In the genomic region with DNA sequence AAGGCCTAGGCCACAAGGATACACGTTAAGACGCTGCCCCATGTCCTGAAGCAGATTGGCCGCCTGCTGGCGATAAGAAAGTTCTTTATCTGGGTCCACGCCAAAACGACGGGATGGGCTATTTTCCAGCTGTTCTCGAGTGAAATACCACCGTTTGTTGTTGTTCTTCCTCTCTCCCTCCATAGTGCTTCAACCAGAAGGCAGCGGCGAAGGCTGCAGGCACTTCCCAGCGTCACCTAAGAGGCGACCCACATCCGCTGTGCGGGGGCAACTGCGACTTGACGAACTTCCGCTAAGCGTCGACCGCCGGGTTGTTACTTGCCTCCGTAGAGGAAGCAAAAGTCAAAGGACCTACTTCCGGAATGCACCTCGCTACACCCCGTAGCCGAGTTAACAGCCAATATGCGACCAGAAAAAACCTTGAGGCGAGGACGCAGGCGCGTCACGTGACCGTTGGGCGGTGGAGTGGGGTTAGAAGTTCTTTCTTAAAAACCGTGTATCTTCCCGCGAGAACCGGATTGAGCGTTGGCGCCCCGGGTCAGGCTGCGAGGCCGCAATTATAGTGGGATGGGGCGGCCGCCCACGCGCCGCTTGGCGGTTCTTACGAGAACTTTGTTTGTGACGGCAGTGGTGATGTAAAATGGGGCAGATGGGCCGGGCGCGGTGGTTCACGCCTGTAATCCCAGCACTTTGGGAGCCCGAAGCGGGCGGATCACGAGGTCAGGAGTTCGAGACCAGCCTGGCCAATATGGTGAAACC, we compare ENCODE assay signal across 1 cellular context.
TF ChIP-seq lines count a peak whose summit lies in the region.

A gene (minus strand): TSS at position 215 of the 759 bp plus-strand sequence. CDS start 32 bp downstream, at position 183.

TF ChIP-seq in HepG2, 621 proteins besides CTCF, POLR2A, EP300 and RAD21 (continued from another document and continues in another):
- TF ChIP-seq, protein P1, sequence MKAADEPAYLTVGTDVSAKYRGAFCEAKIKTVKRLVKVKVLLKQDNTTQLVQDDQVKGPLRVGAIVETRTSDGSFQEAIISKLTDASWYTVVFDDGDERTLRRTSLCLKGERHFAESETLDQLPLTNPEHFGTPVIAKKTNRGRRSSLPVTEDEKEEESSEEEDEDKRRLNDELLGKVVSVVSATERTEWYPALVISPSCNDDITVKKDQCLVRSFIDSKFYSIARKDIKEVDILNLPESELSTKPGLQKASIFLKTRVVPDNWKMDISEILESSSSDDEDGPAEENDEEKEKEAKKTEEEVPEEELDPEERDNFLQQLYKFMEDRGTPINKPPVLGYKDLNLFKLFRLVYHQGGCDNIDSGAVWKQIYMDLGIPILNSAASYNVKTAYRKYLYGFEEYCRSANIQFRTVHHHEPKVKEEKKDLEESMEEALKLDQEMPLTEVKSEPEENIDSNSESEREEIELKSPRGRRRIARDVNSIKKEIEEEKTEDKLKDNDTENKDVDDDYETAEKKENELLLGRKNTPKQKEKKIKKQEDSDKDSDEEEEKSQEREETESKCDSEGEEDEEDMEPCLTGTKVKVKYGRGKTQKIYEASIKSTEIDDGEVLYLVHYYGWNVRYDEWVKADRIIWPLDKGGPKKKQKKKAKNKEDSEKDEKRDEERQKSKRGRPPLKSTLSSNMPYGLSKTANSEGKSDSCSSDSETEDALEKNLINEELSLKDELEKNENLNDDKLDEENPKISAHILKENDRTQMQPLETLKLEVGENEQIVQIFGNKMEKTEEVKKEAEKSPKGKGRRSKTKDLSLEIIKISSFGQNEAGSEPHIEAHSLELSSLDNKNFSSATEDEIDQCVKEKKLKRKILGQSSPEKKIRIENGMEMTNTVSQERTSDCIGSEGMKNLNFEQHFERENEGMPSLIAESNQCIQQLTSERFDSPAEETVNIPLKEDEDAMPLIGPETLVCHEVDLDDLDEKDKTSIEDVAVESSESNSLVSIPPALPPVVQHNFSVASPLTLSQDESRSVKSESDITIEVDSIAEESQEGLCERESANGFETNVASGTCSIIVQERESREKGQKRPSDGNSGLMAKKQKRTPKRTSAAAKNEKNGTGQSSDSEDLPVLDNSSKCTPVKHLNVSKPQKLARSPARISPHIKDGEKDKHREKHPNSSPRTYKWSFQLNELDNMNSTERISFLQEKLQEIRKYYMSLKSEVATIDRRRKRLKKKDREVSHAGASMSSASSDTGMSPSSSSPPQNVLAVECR (CRISPR knock-in tag; IDR thresholded peaks at IDR 0.05; ENCODE audit: borderline replicate concordance), result peak; percentile 90
- TF ChIP-seq U2AF2 (IDR thresholded peaks at IDR 0.05; ENCODE audit: low read depth, low read length), result no peak
- peak; percentile 97 for TF ChIP-seq ATF1 (CRISPR knock-in tag; IDR thresholded peaks at IDR 0.05)
- TF ChIP-seq, protein P2, sequence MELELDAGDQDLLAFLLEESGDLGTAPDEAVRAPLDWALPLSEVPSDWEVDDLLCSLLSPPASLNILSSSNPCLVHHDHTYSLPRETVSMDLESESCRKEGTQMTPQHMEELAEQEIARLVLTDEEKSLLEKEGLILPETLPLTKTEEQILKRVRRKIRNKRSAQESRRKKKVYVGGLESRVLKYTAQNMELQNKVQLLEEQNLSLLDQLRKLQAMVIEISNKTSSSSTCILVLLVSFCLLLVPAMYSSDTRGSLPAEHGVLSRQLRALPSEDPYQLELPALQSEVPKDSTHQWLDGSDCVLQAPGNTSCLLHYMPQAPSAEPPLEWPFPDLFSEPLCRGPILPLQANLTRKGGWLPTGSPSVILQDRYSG (CRISPR knock-in tag; IDR thresholded peaks at IDR 0.05), result no peak
- peak; percentile 88; the same call in 1 of the 2 replicates for TF ChIP-seq ZIK1 (CRISPR knock-in tag; IDR thresholded peaks at IDR 0.05; ENCODE audit: borderline replicate concordance, low read depth)
- TF ChIP-seq ZNF768 (CRISPR knock-in tag; IDR thresholded peaks at IDR 0.05), result peak; percentile 35; the same call in 1 of the 2 replicates
- TF ChIP-seq PHF5A (CRISPR knock-in tag; IDR thresholded peaks at IDR 0.05; ENCODE audit: low read depth, unreplicated experiment), result peak; percentile 64
- TF ChIP-seq MIER3 (CRISPR knock-in tag; IDR thresholded peaks at IDR 0.05; ENCODE audit: borderline replicate concordance), result peak; percentile 54; the same call in 1 of the 2 replicates
- 0 out of 2 replicates have a peak, but pooled peaks have one; percentile 48 for TF ChIP-seq ZNF546 (CRISPR knock-in tag; conservative IDR thresholded peaks at IDR 0.05)
- no peak for TF ChIP-seq MAFG (CRISPR knock-in tag; IDR thresholded peaks at IDR 0.05)
- no peak for TF ChIP-seq FLYWCH1 (CRISPR knock-in tag; IDR thresholded peaks at IDR 0.05)
- TF ChIP-seq ZNF746 (CRISPR knock-in tag; IDR thresholded peaks at IDR 0.05), result no peak; the same call in none of the 2 replicates
- peak; percentile 93 for TF ChIP-seq ETV5 (CRISPR knock-in tag; IDR thresholded peaks at IDR 0.05; ENCODE audit: borderline replicate concordance)
- TF ChIP-seq PPARG (CRISPR knock-in tag; conservative IDR thresholded peaks at IDR 0.05), result no peak
- TF ChIP-seq AGO1 (IDR thresholded peaks at IDR 0.05; ENCODE audit: low read depth, low read length, poor library complexity, severe bottlenecking), result no peak
- TF ChIP-seq REL (CRISPR knock-in tag; conservative IDR thresholded peaks at IDR 0.05), result no peak
- peak; percentile 76; the same call in 1 of the 2 replicates for TF ChIP-seq ZFP36L1 (CRISPR knock-in tag; IDR thresholded peaks at IDR 0.05)
- TF ChIP-seq ZNF616 (CRISPR knock-in tag; IDR thresholded peaks at IDR 0.05; ENCODE audit: low read depth), result no peak; the same call in 1 of the 2 replicates
- no peak; the same call in 1 of the 2 replicates for TF ChIP-seq NCOR1 (IDR thresholded peaks at IDR 0.05; ENCODE audit: borderline replicate concordance, low read length)
- TF ChIP-seq, protein P3, sequence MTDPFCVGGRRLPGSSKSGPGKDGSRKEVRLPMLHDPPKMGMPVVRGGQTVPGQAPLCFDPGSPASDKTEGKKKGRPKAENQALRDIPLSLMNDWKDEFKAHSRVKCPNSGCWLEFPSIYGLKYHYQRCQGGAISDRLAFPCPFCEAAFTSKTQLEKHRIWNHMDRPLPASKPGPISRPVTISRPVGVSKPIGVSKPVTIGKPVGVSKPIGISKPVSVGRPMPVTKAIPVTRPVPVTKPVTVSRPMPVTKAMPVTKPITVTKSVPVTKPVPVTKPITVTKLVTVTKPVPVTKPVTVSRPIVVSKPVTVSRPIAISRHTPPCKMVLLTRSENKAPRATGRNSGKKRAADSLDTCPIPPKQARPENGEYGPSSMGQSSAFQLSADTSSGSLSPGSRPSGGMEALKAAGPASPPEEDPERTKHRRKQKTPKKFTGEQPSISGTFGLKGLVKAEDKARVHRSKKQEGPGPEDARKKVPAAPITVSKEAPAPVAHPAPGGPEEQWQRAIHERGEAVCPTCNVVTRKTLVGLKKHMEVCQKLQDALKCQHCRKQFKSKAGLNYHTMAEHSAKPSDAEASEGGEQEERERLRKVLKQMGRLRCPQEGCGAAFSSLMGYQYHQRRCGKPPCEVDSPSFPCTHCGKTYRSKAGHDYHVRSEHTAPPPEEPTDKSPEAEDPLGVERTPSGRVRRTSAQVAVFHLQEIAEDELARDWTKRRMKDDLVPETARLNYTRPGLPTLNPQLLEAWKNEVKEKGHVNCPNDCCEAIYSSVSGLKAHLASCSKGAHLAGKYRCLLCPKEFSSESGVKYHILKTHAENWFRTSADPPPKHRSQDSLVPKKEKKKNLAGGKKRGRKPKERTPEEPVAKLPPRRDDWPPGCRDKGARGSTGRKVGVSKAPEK (CRISPR knock-in tag; IDR thresholded peaks at IDR 0.05; ENCODE audit: borderline replicate concordance), result peak; percentile 58; the same call in 1 of the 2 replicates
- peak; percentile 82 for TF ChIP-seq ZNF160 (CRISPR knock-in tag; IDR thresholded peaks at IDR 0.05)
- TF ChIP-seq, protein P4, sequence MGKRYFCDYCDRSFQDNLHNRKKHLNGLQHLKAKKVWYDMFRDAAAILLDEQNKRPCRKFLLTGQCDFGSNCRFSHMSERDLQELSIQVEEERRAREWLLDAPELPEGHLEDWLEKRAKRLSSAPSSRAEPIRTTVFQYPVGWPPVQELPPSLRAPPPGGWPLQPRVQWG (CRISPR knock-in tag; IDR thresholded peaks at IDR 0.05; ENCODE audit: borderline replicate concordance, low read depth), result no peak
- TF ChIP-seq, protein P5, sequence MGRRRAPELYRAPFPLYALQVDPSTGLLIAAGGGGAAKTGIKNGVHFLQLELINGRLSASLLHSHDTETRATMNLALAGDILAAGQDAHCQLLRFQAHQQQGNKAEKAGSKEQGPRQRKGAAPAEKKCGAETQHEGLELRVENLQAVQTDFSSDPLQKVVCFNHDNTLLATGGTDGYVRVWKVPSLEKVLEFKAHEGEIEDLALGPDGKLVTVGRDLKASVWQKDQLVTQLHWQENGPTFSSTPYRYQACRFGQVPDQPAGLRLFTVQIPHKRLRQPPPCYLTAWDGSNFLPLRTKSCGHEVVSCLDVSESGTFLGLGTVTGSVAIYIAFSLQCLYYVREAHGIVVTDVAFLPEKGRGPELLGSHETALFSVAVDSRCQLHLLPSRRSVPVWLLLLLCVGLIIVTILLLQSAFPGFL (CRISPR knock-in tag; IDR thresholded peaks at IDR 0.05), result no peak
- peak; percentile 45; the same call in 1 of the 2 replicates for TF ChIP-seq ZNF615 (CRISPR knock-in tag; IDR thresholded peaks at IDR 0.05; ENCODE audit: borderline replicate concordance)
- peak; percentile 49; the same call in 1 of the 2 replicates for TF ChIP-seq NR2F6 (IDR thresholded peaks at IDR 0.05)
- 0 out of 2 replicates have a peak, but pooled peaks have one; percentile 59 for TF ChIP-seq NR2F6 (CRISPR knock-in tag; IDR thresholded peaks at IDR 0.05)
- no peak for TF ChIP-seq ZNF790 (CRISPR knock-in tag; IDR thresholded peaks at IDR 0.05; ENCODE audit: borderline replicate concordance)
- peak; percentile 52 for TF ChIP-seq ZNF431 (CRISPR knock-in tag; IDR thresholded peaks at IDR 0.05; ENCODE audit: borderline replicate concordance, low read depth)
- TF ChIP-seq, protein P6, sequence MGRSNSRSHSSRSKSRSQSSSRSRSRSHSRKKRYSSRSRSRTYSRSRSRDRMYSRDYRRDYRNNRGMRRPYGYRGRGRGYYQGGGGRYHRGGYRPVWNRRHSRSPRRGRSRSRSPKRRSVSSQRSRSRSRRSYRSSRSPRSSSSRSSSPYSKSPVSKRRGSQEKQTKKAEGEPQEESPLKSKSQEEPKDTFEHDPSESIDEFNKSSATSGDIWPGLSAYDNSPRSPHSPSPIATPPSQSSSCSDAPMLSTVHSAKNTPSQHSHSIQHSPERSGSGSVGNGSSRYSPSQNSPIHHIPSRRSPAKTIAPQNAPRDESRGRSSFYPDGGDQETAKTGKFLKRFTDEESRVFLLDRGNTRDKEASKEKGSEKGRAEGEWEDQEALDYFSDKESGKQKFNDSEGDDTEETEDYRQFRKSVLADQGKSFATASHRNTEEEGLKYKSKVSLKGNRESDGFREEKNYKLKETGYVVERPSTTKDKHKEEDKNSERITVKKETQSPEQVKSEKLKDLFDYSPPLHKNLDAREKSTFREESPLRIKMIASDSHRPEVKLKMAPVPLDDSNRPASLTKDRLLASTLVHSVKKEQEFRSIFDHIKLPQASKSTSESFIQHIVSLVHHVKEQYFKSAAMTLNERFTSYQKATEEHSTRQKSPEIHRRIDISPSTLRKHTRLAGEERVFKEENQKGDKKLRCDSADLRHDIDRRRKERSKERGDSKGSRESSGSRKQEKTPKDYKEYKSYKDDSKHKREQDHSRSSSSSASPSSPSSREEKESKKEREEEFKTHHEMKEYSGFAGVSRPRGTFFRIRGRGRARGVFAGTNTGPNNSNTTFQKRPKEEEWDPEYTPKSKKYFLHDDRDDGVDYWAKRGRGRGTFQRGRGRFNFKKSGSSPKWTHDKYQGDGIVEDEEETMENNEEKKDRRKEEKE (IDR thresholded peaks at IDR 0.05), result no peak
- TF ChIP-seq CBX2 (IDR thresholded peaks at IDR 0.05; ENCODE audit: low read depth, low read length), result no peak
- no peak; the same call in none of the 2 replicates for TF ChIP-seq CBX2 (CRISPR knock-in tag; IDR thresholded peaks at IDR 0.05; ENCODE audit: low read depth)
- TF ChIP-seq ZNF329 (CRISPR knock-in tag; IDR thresholded peaks at IDR 0.05; ENCODE audit: low read depth), result no peak; the same call in 1 of the 2 replicates
- TF ChIP-seq RARG (CRISPR knock-in tag; IDR thresholded peaks at IDR 0.05; ENCODE audit: low read depth), result no peak
- no peak; the same call in 1 of the 2 replicates for TF ChIP-seq NFKBIZ (CRISPR knock-in tag; IDR thresholded peaks at IDR 0.05)
- TF ChIP-seq HOXA7 (CRISPR knock-in tag; IDR thresholded peaks at IDR 0.05), result no peak
- peak; percentile 99 for TF ChIP-seq RAD51 (IDR thresholded peaks at IDR 0.05; ENCODE audit: borderline replicate concordance)
- TF ChIP-seq PLRG1 (conservative IDR thresholded peaks at IDR 0.05), result no peak
- TF ChIP-seq, protein P7, sequence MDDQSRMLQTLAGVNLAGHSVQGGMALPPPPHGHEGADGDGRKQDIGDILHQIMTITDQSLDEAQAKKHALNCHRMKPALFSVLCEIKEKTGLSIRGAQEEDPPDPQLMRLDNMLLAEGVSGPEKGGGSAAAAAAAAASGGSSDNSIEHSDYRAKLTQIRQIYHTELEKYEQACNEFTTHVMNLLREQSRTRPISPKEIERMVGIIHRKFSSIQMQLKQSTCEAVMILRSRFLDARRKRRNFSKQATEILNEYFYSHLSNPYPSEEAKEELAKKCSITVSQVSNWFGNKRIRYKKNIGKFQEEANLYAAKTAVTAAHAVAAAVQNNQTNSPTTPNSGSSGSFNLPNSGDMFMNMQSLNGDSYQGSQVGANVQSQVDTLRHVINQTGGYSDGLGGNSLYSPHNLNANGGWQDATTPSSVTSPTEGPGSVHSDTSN (CRISPR knock-in tag; IDR thresholded peaks at IDR 0.05; ENCODE audit: borderline replicate concordance), result no peak
- TF ChIP-seq, protein P8, sequence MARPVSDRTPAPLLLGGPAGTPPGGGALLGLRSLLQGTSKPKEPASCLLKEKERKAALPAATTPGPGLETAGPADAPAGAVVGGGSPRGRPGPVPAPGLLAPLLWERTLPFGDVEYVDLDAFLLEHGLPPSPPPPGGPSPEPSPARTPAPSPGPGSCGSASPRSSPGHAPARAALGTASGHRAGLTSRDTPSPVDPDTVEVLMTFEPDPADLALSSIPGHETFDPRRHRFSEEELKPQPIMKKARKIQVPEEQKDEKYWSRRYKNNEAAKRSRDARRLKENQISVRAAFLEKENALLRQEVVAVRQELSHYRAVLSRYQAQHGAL (CRISPR knock-in tag; IDR thresholded peaks at IDR 0.05; ENCODE audit: not compliant biosample characterization), result no peak
- TF ChIP-seq SCMH1 (CRISPR knock-in tag; IDR thresholded peaks at IDR 0.05; ENCODE audit: borderline replicate concordance), result no peak
- no peak for TF ChIP-seq GPN1 (CRISPR knock-in tag; IDR thresholded peaks at IDR 0.05; ENCODE audit: borderline replicate concordance)
- TF ChIP-seq KLF15 (CRISPR knock-in tag; IDR thresholded peaks at IDR 0.05; ENCODE audit: borderline replicate concordance), result no peak
- TF ChIP-seq ZFP37 (CRISPR knock-in tag; IDR thresholded peaks at IDR 0.05; ENCODE audit: borderline replicate concordance), result 0 out of 2 replicates have a peak, but pooled peaks have one; percentile 28
- no peak for TF ChIP-seq ZNF530 (CRISPR knock-in tag; IDR thresholded peaks at IDR 0.05; ENCODE audit: low read depth)
- no peak for TF ChIP-seq NFRKB (IDR thresholded peaks at IDR 0.05)
- peak; percentile 97 for TF ChIP-seq ZMYM4 (CRISPR knock-in tag; IDR thresholded peaks at IDR 0.05)
- TF ChIP-seq NKX3-1 (CRISPR knock-in tag; IDR thresholded peaks at IDR 0.05), result peak; percentile 65; the same call in 1 of the 2 replicates
- TF ChIP-seq ASH2L (IDR thresholded peaks at IDR 0.05; ENCODE audit: insufficient read length, low read depth, low read length), result peak; percentile 84
- no peak for TF ChIP-seq ZNF713 (CRISPR knock-in tag; IDR thresholded peaks at IDR 0.05)
- TF ChIP-seq, protein P9, sequence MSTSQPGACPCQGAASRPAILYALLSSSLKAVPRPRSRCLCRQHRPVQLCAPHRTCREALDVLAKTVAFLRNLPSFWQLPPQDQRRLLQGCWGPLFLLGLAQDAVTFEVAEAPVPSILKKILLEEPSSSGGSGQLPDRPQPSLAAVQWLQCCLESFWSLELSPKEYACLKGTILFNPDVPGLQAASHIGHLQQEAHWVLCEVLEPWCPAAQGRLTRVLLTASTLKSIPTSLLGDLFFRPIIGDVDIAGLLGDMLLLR (CRISPR knock-in tag; IDR thresholded peaks at IDR 0.05), result peak; percentile 58
